Comparison of ENCODE assay signal across 12 cellular contexts in the genomic region with DNA sequence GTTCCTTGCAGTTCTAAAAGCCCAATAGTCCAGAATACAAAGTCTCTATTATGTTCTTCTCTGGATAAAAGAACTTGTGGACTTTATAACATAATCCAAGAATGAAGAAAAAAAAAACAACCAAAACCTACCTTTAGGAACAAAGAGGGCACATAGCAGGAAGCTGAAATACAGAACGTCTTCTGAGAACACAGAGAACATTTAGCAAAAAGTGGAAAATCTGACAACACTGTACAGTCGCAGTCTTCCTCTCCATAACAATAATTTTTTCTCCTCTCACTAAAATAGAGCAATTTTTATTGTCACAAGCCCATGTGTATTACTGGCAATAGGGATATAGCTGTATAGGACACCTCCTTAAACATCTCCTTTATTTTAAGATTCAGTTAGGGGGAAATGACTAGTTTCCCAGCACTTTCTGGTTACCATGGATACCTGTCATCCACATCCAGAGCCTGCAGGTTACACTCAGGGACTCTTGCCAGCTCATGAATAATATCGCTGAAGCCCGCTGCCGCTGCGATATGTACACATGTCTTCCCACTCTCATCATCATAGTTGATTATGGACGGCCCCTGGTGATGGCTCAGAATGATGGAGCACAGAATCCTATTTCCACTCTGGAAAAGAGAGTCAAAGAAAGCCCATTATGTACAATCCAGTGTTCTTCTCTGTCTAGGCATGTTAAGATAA.
DNase-seq lines count a peak whose midpoint lies in the region; ATAC-seq and TF ChIP-seq lines count a peak whose summit lies in the region.
"Had no signal": no experiment of that assay in that cellular context is flagged by ENCODE, and none has a peak within 500 bp of the region (broad histone marks: within the 10 kb centered on the region; RNA-seq: fewer than 3 reads in every experiment).

No MANE protein-coding gene starts in this region.

- no peaks in the 10 kb centered on the region for H3K36me3 Mint-ChIP-seq in activated naive CD8-positive, alpha-beta T cell treated with anti-CD3 and anti-CD28 coated beads, Interleukin-2, amount 50 U/mL, for 24 hours (ENCODE audit: low read depth)
- H3K36me3 Mint-ChIP-seq in endothelial cell (ENCODE audit: low read depth, unreplicated experiment) = no peaks in the 10 kb centered on the region

- peak overlapping the region; percentile 30 for H3K4me3 Mint-ChIP-seq in activated naive CD8-positive, alpha-beta T cell treated with anti-CD3 and anti-CD28 coated beads, Interleukin-2, amount 50 U/mL, for 24 hours
- no peak overlapping the region for H3K4me3 Mint-ChIP-seq in endothelial cell (ENCODE audit: unreplicated experiment)

- H3K27ac Mint-ChIP-seq in activated naive CD8-positive, alpha-beta T cell treated with anti-CD3 and anti-CD28 coated beads, Interleukin-2, amount 50 U/mL, for 24 hours = peak overlapping the region; percentile 30
- H3K27ac Mint-ChIP-seq in endothelial cell (ENCODE audit: unreplicated experiment) = no peak overlapping the region

- ATAC-seq in activated naive CD8-positive, alpha-beta T cell treated with anti-CD3 and anti-CD28 coated beads, Interleukin-2, amount 50 U/mL, for 24 hours = peak; percentile 42
- ATAC-seq in GM18909 (IDR thresholded peaks at IDR 0.05; ENCODE audit: poor library complexity, unreplicated experiment) = no peak

- peaks cover 35% of the 10 kb centered on the region for H3K4me1 Mint-ChIP-seq in activated naive CD8-positive, alpha-beta T cell treated with anti-CD3 and anti-CD28 coated beads, Interleukin-2, amount 50 U/mL, for 24 hours
- H3K4me1 Mint-ChIP-seq in endothelial cell (ENCODE audit: unreplicated experiment) = peaks cover 24% of the 10 kb centered on the region

- peak; percentile 8 for DNase-seq in NCI-H1436 (lab: John Stamatoyannopoulos, UW)
- no peak for DNase-seq in NCI-H1436 treated with DMSO at 0.1 percent for 48 hours (lab: John Stamatoyannopoulos, UW)
- peak; percentile 13 for DNase-seq in NCI-H2227 (lab: John Stamatoyannopoulos, UW; ENCODE audit: unreplicated experiment)
- peak; percentile 10 for DNase-seq in activated naive CD8-positive, alpha-beta T cell treated with anti-CD3 and anti-CD28 coated beads, Interleukin-2, amount 50 U/mL, for 24 hours
- peak; percentile 66 for DNase-seq in kidney tubule cell (ENCODE audit: low spot score)
- no peak for DNase-seq in endothelial cell (ENCODE audit: low spot score)
- DNase-seq in NCI-H526 (lab: John Stamatoyannopoulos, UW) = no peak
- DNase-seq: NCI-H1694, sigmoid colon, T1000, upper lobe of left lung had no signal

- H3K27me3 Mint-ChIP-seq in activated naive CD8-positive, alpha-beta T cell treated with anti-CD3 and anti-CD28 coated beads, Interleukin-2, amount 50 U/mL, for 24 hours = no peaks in the 10 kb centered on the region
- peaks cover 2% of the 10 kb centered on the region for H3K27me3 Mint-ChIP-seq in endothelial cell (ENCODE audit: unreplicated experiment)

- TF ChIP-seq CTCF in endothelial cell (IDR thresholded peaks at IDR 0.05; ENCODE audit: unreplicated experiment) = no peak

- H3K9me3 Mint-ChIP-seq in activated naive CD8-positive, alpha-beta T cell treated with anti-CD3 and anti-CD28 coated beads, Interleukin-2, amount 50 U/mL, for 24 hours = peaks cover 7% of the 10 kb centered on the region
- H3K9me3 Mint-ChIP-seq in endothelial cell (ENCODE audit: unreplicated experiment) = no peaks in the 10 kb centered on the region

Comparison
In these comparisons a context has a peak if more than half of its experiments do, and no peak if none do; other contexts are left out.
1. DNase-seq: peak in NCI-H1436 (single experiment), NCI-H2227 (single experiment), activated naive CD8-positive, alpha-beta T cell treated with anti-CD3 and anti-CD28 coated beads, Interleukin-2, amount 50 U/mL, for 24 hours (single experiment) and kidney tubule cell (single experiment); none in NCI-H1436 treated with DMSO at 0.1 percent for 48 hours (single experiment), endothelial cell (single experiment) and NCI-H526 (0 of 2).